Comparison of ENCODE assay signal across 24 cellular contexts in genomic region chr2:240930096-240930630, GRCh38. TPM values are rescaled to one million over a fixed set of nuclear protein-coding genes. Genes with fewer than 3 reads are reported as not detected.
DNase-seq lines count a peak whose midpoint lies in the region; ATAC-seq, FAIRE-seq and TF ChIP-seq lines count a peak whose summit lies in the region.
"Had no signal": no experiment of that assay in that cellular context is flagged by ENCODE, and none has a peak within 500 bp of the region (broad histone marks: within the 10 kb centered on the region; RNA-seq: fewer than 3 reads in every experiment).

No MANE protein-coding gene starts in this region.

- H3K36me3 ChIP-seq in RWPE2 (ENCODE audit: low read depth) = no peaks in the 10 kb centered on the region
- H3K36me3 ChIP-seq in right atrium auricular region = no peaks in the 10 kb centered on the region
- no peaks in the 10 kb centered on the region for H3K36me3 ChIP-seq in pancreas
- H3K36me3 ChIP-seq: breast epithelium had no signal

- no peaks in the 10 kb centered on the region for H3K27me3 ChIP-seq in RWPE2 (ENCODE audit: insufficient read depth, poor library complexity, severe bottlenecking)
- no peaks in the 10 kb centered on the region for H3K27me3 ChIP-seq in right atrium auricular region
- no peaks in the 10 kb centered on the region for H3K27me3 ChIP-seq in pancreas
- H3K27me3 ChIP-seq: breast epithelium had no signal

- no peak for ATAC-seq in RWPE2 (ENCODE audit: low read depth)
- ATAC-seq in pancreas = no peak

- H3K27ac ChIP-seq in RWPE2 (ENCODE audit: poor library complexity, severe bottlenecking) (no peak overlapping the region), right atrium auricular region (no peak overlapping the region), pancreas (no peak overlapping the region)
- H3K27ac ChIP-seq: breast epithelium, skin epidermis had no signal

- H3K27me3 Mint-ChIP-seq in Calu3 (ENCODE audit: unreplicated experiment) = peaks cover 87% of the 10 kb centered on the region
- H3K27me3 Mint-ChIP-seq: CD4-positive, alpha-beta T cell had no signal

- TF ChIP-seq CTCF in Calu3 (IDR thresholded peaks at IDR 0.05; ENCODE audit: unreplicated experiment) = no peak
- no peak for TF ChIP-seq CTCF in RWPE2 (IDR thresholded peaks at IDR 0.05; ENCODE audit: poor library complexity, severe bottlenecking)
- TF ChIP-seq CTCF in right atrium auricular region (IDR thresholded peaks at IDR 0.05) = no peak
- TF ChIP-seq CTCF in pancreas (IDR thresholded peaks at IDR 0.05) = no peak

- DNase-seq in Calu3 (peak; percentile 2), RWPE2 (ENCODE audit: low spot score) (peak; percentile 56), right atrium auricular region (ENCODE audit: low spot score) (peak; percentile 50), pancreas (peak in 4 of 6 donors; percentile 3 to 69 (median 10)), NAMALWA (ENCODE audit: low spot score) (no peak), NCI-H524 treated with DMSO at 0.1 percent for 48 hours (lab: John Stamatoyannopoulos, UW) (no peak), NCI-H82 treated with DMSO at 0.1 percent for 48 hours (lab: John Stamatoyannopoulos, UW; ENCODE audit: unreplicated experiment) (no peak), DMS53 treated with DMSO at 0.1 percent for 48 hours (lab: John Stamatoyannopoulos, UW; ENCODE audit: unreplicated experiment) (no peak)
- DNase-seq: activated gamma-delta T cell; DMS79; NCI-H510A treated with DMSO at 0.1 percent for 48 hours; nucleus accumbens; RPMI8226; stimulated activated CD4-positive, alpha-beta T cell treated with anti-CD3 and anti-CD28 coated beads, Interleukin-2, amount 100 ng/mL, for 24 hours; stimulated activated naive CD4-positive, alpha-beta T cell; trophoblast cell had no signal

- H3K4me3 Mint-ChIP-seq in Calu3 (ENCODE audit: low read depth, unreplicated experiment) = no peak overlapping the region
- H3K4me3 Mint-ChIP-seq: CD4-positive, alpha-beta T cell; dendritic cell treated with granulocyte-macrophage colony-stimulating factor and Interleukin-4, amounts not matched to agents 40 ng/mL and 50 ng/mL, for 4 days had no signal

- H3K9me3 Mint-ChIP-seq in Calu3 (ENCODE audit: low read depth, unreplicated experiment) = no peaks in the 10 kb centered on the region
- H3K9me3 Mint-ChIP-seq: CD4-positive, alpha-beta T cell; dendritic cell treated with granulocyte-macrophage colony-stimulating factor and Interleukin-4, amounts not matched to agents 40 ng/mL and 50 ng/mL, for 4 days had no signal

- no peaks in the 10 kb centered on the region for H3K36me3 Mint-ChIP-seq in Calu3 (ENCODE audit: insufficient read depth, unreplicated experiment)

- H3K9me3 ChIP-seq in RWPE2 (ENCODE audit: severe bottlenecking) (no peaks in the 10 kb centered on the region), right atrium auricular region (peaks cover 0 to 8% of the 10 kb centered on the region in 2 donors), pancreas (no peaks in the 10 kb centered on the region)

- no TSS peak for BruUV-seq in Calu3 (replicated peaks; lab: Mats Ljungman, UMichigan)

- H3K4me1 ChIP-seq in RWPE2 (ENCODE audit: insufficient read depth, poor library complexity, severe bottlenecking) (no peaks in the 10 kb centered on the region), right atrium auricular region (no peaks in the 10 kb centered on the region), pancreas (no peaks in the 10 kb centered on the region)
- H3K4me1 ChIP-seq: breast epithelium had no signal

- intact Hi-C loops in Calu3 (cut with micrococcal nuclease; ENCODE audit: unreplicated experiment) (no loop called here), pancreas (cut with DNase I) (no loop called here)

- CTCF ChIA-PET in Calu3 (lab: Charles Lee) = no interaction called here

- no peak overlapping the region for H3K4me3 ChIP-seq in RWPE2 (ENCODE audit: severe bottlenecking)
- no peak overlapping the region for H3K4me3 ChIP-seq in right atrium auricular region
- no peak overlapping the region for H3K4me3 ChIP-seq in pancreas
- H3K4me3 ChIP-seq: breast epithelium, lung, skin epidermis had no signal

- H3K4me1 Mint-ChIP-seq in Calu3 (ENCODE audit: low read depth, unreplicated experiment) = no peaks in the 10 kb centered on the region

- no peak overlapping the region for H3K27ac Mint-ChIP-seq in Calu3 (ENCODE audit: unreplicated experiment)
- H3K27ac Mint-ChIP-seq: CD4-positive, alpha-beta T cell; dendritic cell treated with granulocyte-macrophage colony-stimulating factor and Interleukin-4, amounts not matched to agents 40 ng/mL and 50 ng/mL, for 4 days had no signal

- FAIRE-seq in pancreas (lab: Jason Lieb, UNC) = no peak
- FAIRE-seq: endothelial cell of umbilical vein had no signal

- 81 to 83% methylated on average over 7 to 12 of the region's 12 CpGs for WGBS in pancreas, 2 donors

RNA-seq across cellular contexts. Expression of gene CROCC2, which starts 24.0 kb away (rescaled TPM):
- total RNA-seq in Calu3 (2022) = not detected in 2 replicates
- total RNA-seq in right atrium auricular region = not detected
- total RNA-seq in pancreas = under 1 TPM in 1 of 6 donors, not detected in 5; 0.04 TPM
- polyA plus RNA-seq in pancreas = under 1 TPM; 0.04 to 0.05 TPM
- total RNA-seq: CD4-positive, alpha-beta T cell; endothelial cell of umbilical vein; H4 had no signal
- polyA plus RNA-seq: endothelial cell of umbilical vein had no signal

RNA-seq across cellular contexts. Expression of gene MAB21L4, which starts 34.2 kb away (rescaled TPM):
- 2.8 and 3.0 TPM in 2 replicates for total RNA-seq in Calu3 (2022)
- under 1 TPM in 1 of 2 donors, not detected in 1; 0.31 TPM for total RNA-seq in right atrium auricular region
- 1 to 10 TPM in 2 of 6 donors, under 1 TPM in 4; 0.14 to 1.5 (median 0.45) TPM for total RNA-seq in pancreas
- polyA plus RNA-seq in pancreas = 1 to 10 TPM; 2.0 TPM
- total RNA-seq: CD4-positive, alpha-beta T cell; endothelial cell of umbilical vein; H4; LHCN-M2 had no signal
- polyA plus RNA-seq: endothelial cell of umbilical vein had no signal

Comparison
In these comparisons a context has a peak if more than half of its experiments do, and no peak if none do; other contexts are left out.
1. DNase-seq: peak in Calu3 (single experiment), RWPE2 (single experiment), right atrium auricular region (single experiment) and pancreas (4 of 6); none in NAMALWA (single experiment), NCI-H524 treated with DMSO at 0.1 percent for 48 hours (single experiment), NCI-H82 treated with DMSO at 0.1 percent for 48 hours (single experiment) and DMS53 treated with DMSO at 0.1 percent for 48 hours (single experiment).